In genomic region chr2:108115868-108116267, GRCh38 we compare ENCODE assay signal across 1 cellular context.
TF ChIP-seq lines count a peak whose summit lies in the region.

No MANE protein-coding gene starts in this region.

TF ChIP-seq in GM23338, 12 proteins besides CTCF, POLR2A, EP300 and RAD21 (continued from another document):
- TF ChIP-seq ETS1 (IDR thresholded peaks at IDR 0.05) = no peak
- no peak for TF ChIP-seq REST (IDR thresholded peaks at IDR 0.05; ENCODE audit: unreplicated experiment)
- TF ChIP-seq ZNF462 (CRISPR knock-in tag; IDR thresholded peaks at IDR 0.05) = no peak
- TF ChIP-seq EZH2phosphoT487 (IDR thresholded peaks at IDR 0.05; ENCODE audit: unreplicated experiment) = no peak
- TF ChIP-seq NANOG (IDR thresholded peaks at IDR 0.05; ENCODE audit: borderline replicate concordance) = no peak
- TF ChIP-seq CREB1 (CRISPR knock-in tag; IDR thresholded peaks at IDR 0.05; ENCODE audit: low read depth) = no peak
